29 cellular contexts compared by ENCODE assay signal in the genomic region with DNA sequence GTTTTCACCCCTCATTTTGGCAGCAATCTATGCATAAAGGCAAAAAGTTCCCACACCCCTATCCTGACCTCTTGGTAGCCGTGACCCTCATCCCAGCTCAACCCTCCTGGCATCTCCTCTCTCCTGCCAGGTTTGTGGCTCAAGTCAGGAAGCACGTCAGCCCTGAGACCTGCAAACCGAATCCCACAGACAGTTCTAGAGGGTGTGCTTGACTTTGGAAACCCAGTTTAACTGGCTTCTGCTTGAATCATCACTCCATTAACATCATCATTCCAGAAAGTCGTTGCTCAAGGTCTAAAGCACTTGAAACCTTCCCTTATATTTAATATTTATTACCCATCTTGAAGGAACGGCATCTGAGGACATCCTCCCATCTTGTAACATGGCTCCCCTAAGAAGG.
A peak's percentile ranks its signal among the peaks of the same experiment; 100 is the strongest.
DNase-seq lines count a peak whose midpoint lies in the region; ATAC-seq and TF ChIP-seq lines count a peak whose summit lies in the region.
"Had no signal": no experiment of that assay in that cellular context is flagged by ENCODE, and none has a peak within 500 bp of the region (broad histone marks: within the 10 kb centered on the region; RNA-seq: fewer than 3 reads in every experiment).

No MANE protein-coding gene starts in this region.

- no peak overlapping the region for H3K4me2 ChIP-seq in mesenchymal stem cell (ENCODE audit: low read length, poor library complexity, severe bottlenecking)
- H3K4me2 ChIP-seq: GM23338, KMS-11, PC-9 had no signal

- POLR2A ChIA-PET in MCF 10A (lab: Yijun Ruan, JAX), result no interaction called here
- POLR2A ChIA-PET in activated CD4-positive, alpha-beta T cell treated with anti-CD3 and anti-CD28 coated beads, Interleukin-2, amount 10 ng/mL, durations not matched to agents 7 days and 5 days (lab: Charles Lee), result no interaction called here

- H4K8ac ChIP-seq in mesenchymal stem cell (ENCODE audit: low read length), result no peak overlapping the region

- H3K23ac ChIP-seq in mesenchymal stem cell (ENCODE audit: low read length in 2 of 2), result no peak overlapping the region

- no peak overlapping the region for H2BK5ac ChIP-seq in mesenchymal stem cell (ENCODE audit: low read depth, low read length, poor library complexity, severe bottlenecking)

- H3K4me3 Mint-ChIP-seq in HFFc6 (no peak overlapping the region), MCF 10A (ENCODE audit: unreplicated experiment) (no peak overlapping the region), progenitor cell of endocrine pancreas (ENCODE audit: low read depth) (no peak overlapping the region)
- no peak overlapping the region for H3K4me3 Mint-ChIP-seq in activated CD4-positive, alpha-beta T cell treated with anti-CD3 and anti-CD28 coated beads, Interleukin-2, amount 10 ng/mL, durations not matched to agents 7 days and 5 days
- H3K4me3 Mint-ChIP-seq: activated CD4-positive, alpha-beta T cell treated with anti-CD3 and anti-CD28 coated beads, Interleukin-2, amount 10 ng/mL, durations not matched to agents 24 days and 14 days; activated CD8-positive, alpha-beta memory T cell treated with anti-CD3 and anti-CD28 coated beads, Interleukin-2, amount 10 ng/mL, durations not matched to agents 7 days and 5 days; activated T-cell treated with anti-CD3 and anti-CD28 coated beads, Interleukin-2, amount 50 U/mL, for 72 hours; GM23338; natural killer cell treated with Interleukin-12 subunit alpha and Interleukin-12 subunit beta and Interleukin-15 and Interleukin-18, amount 100 ng/mL, for 72 hours; stimulated activated effector memory CD8-positive, alpha-beta T cell treated with anti-CD3 and anti-CD28 coated beads, Interleukin-12 subunit alpha, Interleukin-12 subunit beta, amount 100 ng/mL, for 72 hours had no signal

- H3K9me3 ChIP-seq in mesenchymal stem cell (ENCODE audit: control insufficient read depth, low read length) (peaks cover 7% of the 10 kb centered on the region), tibial artery (no peaks in the 10 kb centered on the region)

- H3K27ac Mint-ChIP-seq in HFFc6, result peak overlapping the region; percentile 52; the same call in 1 of the 2 replicates
- H3K27ac Mint-ChIP-seq in MCF 10A (ENCODE audit: low read depth, unreplicated experiment), result no peak overlapping the region
- no peak overlapping the region for H3K27ac Mint-ChIP-seq in progenitor cell of endocrine pancreas
- no peak overlapping the region for H3K27ac Mint-ChIP-seq in activated CD4-positive, alpha-beta T cell treated with anti-CD3 and anti-CD28 coated beads, Interleukin-2, amount 10 ng/mL, durations not matched to agents 7 days and 5 days
- H3K27ac Mint-ChIP-seq: activated CD4-positive, alpha-beta T cell treated with anti-CD3 and anti-CD28 coated beads, Interleukin-2, amount 10 ng/mL, durations not matched to agents 24 days and 14 days; activated CD8-positive, alpha-beta memory T cell treated with anti-CD3 and anti-CD28 coated beads, Interleukin-2, amount 10 ng/mL, durations not matched to agents 7 days and 5 days; activated T-cell treated with anti-CD3 and anti-CD28 coated beads, Interleukin-2, amount 50 U/mL, for 72 hours; GM23338; natural killer cell treated with Interleukin-12 subunit alpha and Interleukin-12 subunit beta and Interleukin-15 and Interleukin-18, amount 100 ng/mL, for 72 hours; stimulated activated effector memory CD8-positive, alpha-beta T cell treated with anti-CD3 and anti-CD28 coated beads, Interleukin-12 subunit alpha, Interleukin-12 subunit beta, amount 100 ng/mL, for 72 hours had no signal

- no peaks in the 10 kb centered on the region for H3K79me1 ChIP-seq in mesenchymal stem cell (replicated peaks; ENCODE audit: low read length, poor library complexity, severe bottlenecking)

- H3K4ac ChIP-seq in mesenchymal stem cell (ENCODE audit: low read depth in 1 of 2, low read length in 2 of 2), result no peak overlapping the region

- no peak for ATAC-seq in GM19324 (IDR thresholded peaks at IDR 0.05; ENCODE audit: low FRiP score, unreplicated experiment)
- ATAC-seq: activated CD8-positive, alpha-beta memory T cell treated with anti-CD3 and anti-CD28 coated beads, Interleukin-2, amount 10 ng/mL, durations not matched to agents 7 days and 5 days; activated T-cell treated with anti-CD3 and anti-CD28 coated beads, Interleukin-2, amount 50 U/mL, for 72 hours; GM23338; natural killer cell treated with Interleukin-12 subunit alpha and Interleukin-12 subunit beta and Interleukin-15 and Interleukin-18, amount 100 ng/mL, for 72 hours; stimulated activated effector memory CD8-positive, alpha-beta T cell treated with anti-CD3 and anti-CD28 coated beads, Interleukin-12 subunit alpha, Interleukin-12 subunit beta, amount 100 ng/mL, for 72 hours had no signal

- DNase-seq in HFFc6 (peak; percentile 8), MCF 10A (ENCODE audit: unreplicated experiment) (peak; percentile 20), mesenchymal stem cell (no peak), tibial artery (no peak), progenitor cell of endocrine pancreas (ENCODE audit: low spot score, unreplicated experiment) (no peak), GM19238 (ENCODE audit: insufficient read length, low spot score) (no peak)
- DNase-seq in activated CD4-positive, alpha-beta T cell treated with anti-CD3 and anti-CD28 coated beads, Interleukin-2, amount 10 ng/mL, durations not matched to agents 7 days and 5 days, result no peak
- DNase-seq: activated CD4-positive, alpha-beta T cell treated with anti-CD3 and anti-CD28 coated beads, Interleukin-2, amount 10 ng/mL, durations not matched to agents 24 days and 14 days; activated CD8-positive, alpha-beta memory T cell treated with anti-CD3 and anti-CD28 coated beads, Interleukin-2, amount 10 ng/mL, durations not matched to agents 7 days and 5 days; activated naive CD4-positive, alpha-beta T cell treated with Interleukin-2 at 50 U/mL for 16 hours; activated T-cell treated with anti-CD3 and anti-CD28 coated beads, Interleukin-2, amount 50 U/mL, for 72 hours; Calu3; DMS79 treated with DMSO at 0.1 percent for 48 hours; glutamatergic neuron; NCI-H1694; NCI-H510A treated with DMSO at 0.1 percent for 48 hours; PC-9; SHP77 treated with DMSO at 0.1 percent for 48 hours; stimulated activated CD4-positive, alpha-beta T cell treated with anti-CD3 and anti-CD28 coated beads, Interleukin-4, amount 100 ng/mL, for 24 hours; T-helper 9 cell had no signal

- H3K4me3 ChIP-seq in mesenchymal stem cell (ENCODE audit: insufficient read depth in 1 of 2, low read depth in 1 of 2, low read length in 2 of 2), result peak overlapping the region in 1 of 2 experiments; percentile 58
- H3K4me3 ChIP-seq in tibial artery, result peak overlapping the region; percentile 13 to 39
- H3K4me3 ChIP-seq: GM23338, PC-9, right atrium auricular region had no signal

- no peak overlapping the region for H2BK15ac ChIP-seq in mesenchymal stem cell (ENCODE audit: low read depth, poor library complexity, severe bottlenecking)

- H3K27me3 ChIP-seq in mesenchymal stem cell (ENCODE audit: control insufficient read depth in 1 of 2, insufficient read depth in 1 of 2, low read length in 2 of 2), result peaks cover 0 to 3% of the 10 kb centered on the region in 2 experiments
- H3K27me3 ChIP-seq in tibial artery, result no peaks in the 10 kb centered on the region
- H3K27me3 ChIP-seq: right atrium auricular region had no signal

- no peaks in the 10 kb centered on the region for H3K4me1 ChIP-seq in mesenchymal stem cell (ENCODE audit: control insufficient read depth, insufficient read depth, low read depth, low read length)
- H3K4me1 ChIP-seq in tibial artery, result peaks cover 0 to 37% (median 5%) of the 10 kb centered on the region in 4 donors
- H3K4me1 ChIP-seq: parathyroid adenoma, right atrium auricular region had no signal

- H3K9me3 Mint-ChIP-seq in HFFc6 (peaks cover 12% of the 10 kb centered on the region), MCF 10A (ENCODE audit: unreplicated experiment) (peaks cover 14% of the 10 kb centered on the region), progenitor cell of endocrine pancreas (ENCODE audit: low read depth) (peaks cover 10% of the 10 kb centered on the region)
- peaks cover 13% of the 10 kb centered on the region for H3K9me3 Mint-ChIP-seq in activated CD4-positive, alpha-beta T cell treated with anti-CD3 and anti-CD28 coated beads, Interleukin-2, amount 10 ng/mL, durations not matched to agents 7 days and 5 days

- H3K27me3 Mint-ChIP-seq in HFFc6 (ENCODE audit: insufficient read depth) (peaks cover 43% of the 10 kb centered on the region), MCF 10A (ENCODE audit: insufficient read depth, unreplicated experiment) (no peaks in the 10 kb centered on the region), progenitor cell of endocrine pancreas (no peaks in the 10 kb centered on the region)
- H3K27me3 Mint-ChIP-seq in activated CD4-positive, alpha-beta T cell treated with anti-CD3 and anti-CD28 coated beads, Interleukin-2, amount 10 ng/mL, durations not matched to agents 7 days and 5 days, result peaks cover 12% of the 10 kb centered on the region
- H3K27me3 Mint-ChIP-seq: activated CD8-positive, alpha-beta memory T cell treated with anti-CD3 and anti-CD28 coated beads, Interleukin-2, amount 10 ng/mL, durations not matched to agents 7 days and 5 days had no signal

- peak overlapping the region; percentile 63 for H3K9ac ChIP-seq in mesenchymal stem cell (ENCODE audit: low read length)
- H3K9ac ChIP-seq: KMS-11, parathyroid adenoma had no signal

- H3K4me1 Mint-ChIP-seq in HFFc6 (ENCODE audit: low read depth) (peaks cover 10% of the 10 kb centered on the region; the same call in 1 of the 2 replicates), MCF 10A (ENCODE audit: insufficient read depth, unreplicated experiment) (peaks cover 8% of the 10 kb centered on the region), progenitor cell of endocrine pancreas (ENCODE audit: low read depth) (no peaks in the 10 kb centered on the region)
- no peaks in the 10 kb centered on the region for H3K4me1 Mint-ChIP-seq in activated CD4-positive, alpha-beta T cell treated with anti-CD3 and anti-CD28 coated beads, Interleukin-2, amount 10 ng/mL, durations not matched to agents 7 days and 5 days
- H3K4me1 Mint-ChIP-seq: activated CD8-positive, alpha-beta memory T cell treated with anti-CD3 and anti-CD28 coated beads, Interleukin-2, amount 10 ng/mL, durations not matched to agents 7 days and 5 days; stimulated activated effector memory CD8-positive, alpha-beta T cell treated with anti-CD3 and anti-CD28 coated beads, Interleukin-12 subunit alpha, Interleukin-12 subunit beta, amount 100 ng/mL, for 72 hours had no signal

- H3K14ac ChIP-seq in mesenchymal stem cell (ENCODE audit: low read length in 2 of 2), result no peak overlapping the region

- no peaks in the 10 kb centered on the region for H3K36me3 ChIP-seq in mesenchymal stem cell (ENCODE audit: control insufficient read depth in 1 of 2, insufficient read depth in 2 of 2, low read depth in 1 of 2, low read length in 2 of 2)
- H3K36me3 ChIP-seq in tibial artery, result no peaks in the 10 kb centered on the region
- H3K36me3 ChIP-seq: right atrium auricular region had no signal

- H4K91ac ChIP-seq in mesenchymal stem cell (ENCODE audit: low read length), result no peak overlapping the region

- intact Hi-C loops in MCF 10A (cut with micrococcal nuclease), result no loop called here
- intact Hi-C loops in tibial artery (cut with DNase I; ENCODE audit: low total_unique reads), result no loop called here

- CTCF ChIA-PET in MCF 10A (lab: Yijun Ruan, JAX), result no interaction called here
- CTCF ChIA-PET in activated CD4-positive, alpha-beta T cell treated with anti-CD3 and anti-CD28 coated beads, Interleukin-2, amount 10 ng/mL, durations not matched to agents 7 days and 5 days (lab: Charles Lee), result no interaction called here

- BruUV-seq in MCF 10A (replicated peaks; lab: Mats Ljungman, UMichigan), result no TSS peak

- H2BK120ac ChIP-seq in mesenchymal stem cell (ENCODE audit: low read depth, low read length), result no peak overlapping the region

- no peak for TF ChIP-seq CTCF in HFFc6 (IDR thresholded peaks at IDR 0.05)
- no peak for TF ChIP-seq CTCF in MCF 10A (IDR thresholded peaks at IDR 0.05; ENCODE audit: unreplicated experiment)
- TF ChIP-seq CTCF in tibial artery (IDR thresholded peaks at IDR 0.05), result no peak
- no peak for TF ChIP-seq CTCF in progenitor cell of endocrine pancreas (IDR thresholded peaks at IDR 0.05; ENCODE audit: unreplicated experiment)

- H2AK5ac ChIP-seq in mesenchymal stem cell (ENCODE audit: low read length, severe bottlenecking), result no peak overlapping the region

- WGBS in mesenchymal stem cell, result 82% methylated on average over 5 of the region's 5 CpGs

- H3K18ac ChIP-seq in mesenchymal stem cell (ENCODE audit: low read depth in 1 of 2, low read length in 2 of 2), result no peak overlapping the region

- 0 out of 2 replicates have a peak, but pooled peaks cover 5% of the 10 kb centered on the region for H3K36me3 Mint-ChIP-seq in HFFc6 (ENCODE audit: low read depth)
- no peaks in the 10 kb centered on the region for H3K36me3 Mint-ChIP-seq in MCF 10A (ENCODE audit: insufficient read depth, unreplicated experiment)
- H3K36me3 Mint-ChIP-seq in progenitor cell of endocrine pancreas (ENCODE audit: insufficient read depth), result no peaks in the 10 kb centered on the region
- no peaks in the 10 kb centered on the region for H3K36me3 Mint-ChIP-seq in activated CD4-positive, alpha-beta T cell treated with anti-CD3 and anti-CD28 coated beads, Interleukin-2, amount 10 ng/mL, durations not matched to agents 7 days and 5 days (ENCODE audit: low read depth)
- H3K36me3 Mint-ChIP-seq: activated CD8-positive, alpha-beta memory T cell treated with anti-CD3 and anti-CD28 coated beads, Interleukin-2, amount 10 ng/mL, durations not matched to agents 7 days and 5 days; stimulated activated effector memory CD8-positive, alpha-beta T cell treated with anti-CD3 and anti-CD28 coated beads, Interleukin-12 subunit alpha, Interleukin-12 subunit beta, amount 100 ng/mL, for 72 hours had no signal

- no peak overlapping the region for H2BK12ac ChIP-seq in mesenchymal stem cell (ENCODE audit: low read length in 2 of 2)

- no peak overlapping the region for H2AFZ ChIP-seq in mesenchymal stem cell (ENCODE audit: low read depth, low read length)
- H2AFZ ChIP-seq: parathyroid adenoma, PC-9 had no signal

- H3K27ac ChIP-seq in mesenchymal stem cell (ENCODE audit: low read length, poor library complexity, severe bottlenecking), result no peak overlapping the region
- H3K27ac ChIP-seq in tibial artery, result peak overlapping the region; percentile 59 to 69
- H3K27ac ChIP-seq: C4-2B, HL-60, KMS-11, parathyroid adenoma, PC-9, right atrium auricular region had no signal

Comparison
In these comparisons a context has a peak if more than half of its experiments do, and no peak if none do; other contexts are left out.
1. DNase-seq: peak in HFFc6 (single experiment) and MCF 10A (single experiment); none in mesenchymal stem cell (single experiment), tibial artery (0 of 2), progenitor cell of endocrine pancreas (single experiment), activated CD4-positive, alpha-beta T cell treated with anti-CD3 and anti-CD28 coated beads, Interleukin-2, amount 10 ng/mL, durations not matched to agents 7 days and 5 days (single experiment) and GM19238 (single experiment).